ENCODE assay signal across 24 cellular contexts in genomic region chr5:10786835-10787234, GRCh38.
"Had no signal": no experiment of that assay in that cellular context is flagged by ENCODE, and none has a peak within 500 bp of the region (broad histone marks: within the 10 kb centered on the region; RNA-seq: fewer than 3 reads in every experiment).

No MANE protein-coding gene starts in this region.

- H3K27me3 Mint-ChIP-seq: activated CD8-positive, alpha-beta T cell treated with anti-CD3 and anti-CD28 coated beads for 36 hours; activated naive CD4-positive, alpha-beta T cell treated with anti-CD3 and anti-CD28 coated beads, Interleukin-2, amount 50 U/mL, for 24 hours had no signal

- H3K27ac Mint-ChIP-seq: activated CD4-positive, alpha-beta T cell treated with anti-CD3 and anti-CD28 coated beads, Interleukin-2, amount 10 ng/mL, durations not matched to agents 7 days and 5 days; activated CD8-positive, alpha-beta T cell treated with anti-CD3 and anti-CD28 coated beads for 36 hours; activated naive CD4-positive, alpha-beta T cell treated with anti-CD3 and anti-CD28 coated beads, Interleukin-2, amount 50 U/mL, for 24 hours; endodermal cell; nephron progenitor cell had no signal

- H3K9ac ChIP-seq: parathyroid adenoma had no signal

- H3K9me3 Mint-ChIP-seq: activated CD4-positive, alpha-beta T cell treated with anti-CD3 and anti-CD28 coated beads, Interleukin-2, amount 10 ng/mL, durations not matched to agents 7 days and 5 days; activated CD8-positive, alpha-beta T cell treated with anti-CD3 and anti-CD28 coated beads for 36 hours; activated naive CD4-positive, alpha-beta T cell treated with anti-CD3 and anti-CD28 coated beads, Interleukin-2, amount 50 U/mL, for 24 hours had no signal

- H2AFZ ChIP-seq: parathyroid adenoma had no signal

- H3K4me1 ChIP-seq: body of pancreas, gastroesophageal sphincter, parathyroid adenoma, thyroid gland had no signal

- H3K36me3 Mint-ChIP-seq: activated naive CD4-positive, alpha-beta T cell treated with anti-CD3 and anti-CD28 coated beads, Interleukin-2, amount 50 U/mL, for 24 hours had no signal

- H3K27ac ChIP-seq: body of pancreas, cardiac muscle cell, epithelial cell of prostate, gastroesophageal sphincter, left ventricle myocardium inferior, parathyroid adenoma, thyroid gland, WERI-Rb-1 had no signal

- DNase-seq: activated CD4-positive, alpha-beta T cell treated with anti-CD3 and anti-CD28 coated beads, Interleukin-2, amount 10 ng/mL, durations not matched to agents 7 days and 5 days; activated CD4-positive, CD25-positive, alpha-beta regulatory T cell treated with anti-CD3 and anti-CD28 coated beads, Interleukin-2, amount 50 U/mL, for 72 hours; activated CD8-positive, alpha-beta T cell treated with anti-CD3 and anti-CD28 coated beads for 36 hours; activated gamma-delta T cell treated with Interleukin-2 at 50 U/mL for 16 hours; anterior cingulate cortex; body of pancreas; cortex of kidney; endodermal cell; head of caudate nucleus; hypothalamus; left ventricle myocardium inferior; nephron progenitor cell; nucleus accumbens; right cardiac atrium; stimulated activated CD4-positive, alpha-beta T cell treated with anti-CD3 and anti-CD28 coated beads, Interleukin-12 subunit alpha, Interleukin-12 subunit beta, amount 100 ng/mL, for 4 hours; stimulated activated CD4-positive, alpha-beta T cell treated with anti-CD3 and anti-CD28 coated beads, Interleukin-4, amount 100 ng/mL, for 4 hours; stimulated activated naive CD8-positive, alpha-beta T cell treated with anti-CD3 and anti-CD28 coated beads, Interleukin-15, Interleukin-2, amounts not matched to agents 100 U/mL and 50 U/mL, for 24 hours; thyroid gland; WERI-Rb-1 had no signal

- ATAC-seq: activated CD8-positive, alpha-beta T cell treated with anti-CD3 and anti-CD28 coated beads for 36 hours; body of pancreas; gastroesophageal sphincter; right cardiac atrium; stimulated activated naive CD8-positive, alpha-beta T cell treated with anti-CD3 and anti-CD28 coated beads, Interleukin-15, Interleukin-2, amounts not matched to agents 100 U/mL and 50 U/mL, for 24 hours had no signal

- H3K4me3 ChIP-seq: body of pancreas, cardiac muscle cell, gastroesophageal sphincter, left ventricle myocardium inferior, thyroid gland had no signal

- H3K79me2 ChIP-seq: parathyroid adenoma had no signal

- H3K9me3 ChIP-seq: body of pancreas, gastroesophageal sphincter, left ventricle myocardium inferior, thyroid gland had no signal

- H3K27me3 ChIP-seq: body of pancreas, cardiac muscle cell, gastroesophageal sphincter, thyroid gland had no signal

- H3K4me3 Mint-ChIP-seq: activated CD4-positive, alpha-beta T cell treated with anti-CD3 and anti-CD28 coated beads, Interleukin-2, amount 10 ng/mL, durations not matched to agents 7 days and 5 days; activated CD8-positive, alpha-beta T cell treated with anti-CD3 and anti-CD28 coated beads for 36 hours; activated naive CD4-positive, alpha-beta T cell treated with anti-CD3 and anti-CD28 coated beads, Interleukin-2, amount 50 U/mL, for 24 hours; endodermal cell; nephron progenitor cell had no signal

- H3K36me3 ChIP-seq: cardiac muscle cell, gastroesophageal sphincter, left ventricle myocardium inferior, thyroid gland, WERI-Rb-1 had no signal

- H3K4me1 Mint-ChIP-seq: activated naive CD4-positive, alpha-beta T cell treated with anti-CD3 and anti-CD28 coated beads, Interleukin-2, amount 50 U/mL, for 24 hours; nephron progenitor cell had no signal
